ENCODE assay signal across 20 cellular contexts in the genomic region with DNA sequence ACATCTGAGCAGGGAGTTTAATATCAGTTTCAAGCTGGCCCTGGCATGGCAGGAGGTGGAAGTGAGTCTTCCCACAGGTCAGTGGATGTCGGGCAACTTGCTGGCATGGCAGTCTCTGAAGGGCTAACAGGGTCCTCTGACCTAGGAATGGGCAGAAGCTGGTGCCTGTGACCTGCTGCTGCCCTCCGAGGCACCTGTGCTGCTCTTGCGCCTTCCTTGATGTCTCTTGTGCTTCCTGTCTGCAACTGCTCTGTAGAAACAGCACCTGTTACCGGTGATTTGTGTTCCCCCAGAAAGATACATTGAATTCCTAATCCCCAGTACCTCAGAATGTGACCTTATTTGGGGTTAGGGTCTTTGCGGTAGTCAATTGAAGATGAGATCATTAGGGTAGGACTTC.
DNase-seq lines count a peak whose midpoint lies in the region; ATAC-seq and TF ChIP-seq lines count a peak whose summit lies in the region.
"Had no signal": no experiment of that assay in that cellular context is flagged by ENCODE, and none has a peak within 500 bp of the region (broad histone marks: within the 10 kb centered on the region; RNA-seq: fewer than 3 reads in every experiment).

No MANE protein-coding gene starts in this region.

- H3K27me3 Mint-ChIP-seq in endothelial cell (ENCODE audit: unreplicated experiment) = no peaks in the 10 kb centered on the region

- 59 to 64% methylated on average over 5 of the region's 5 CpGs for WGBS in sigmoid colon, 2 donors

- H3K4me1 ChIP-seq in sigmoid colon = no peaks in the 10 kb centered on the region
- H3K4me1 ChIP-seq: Caco-2 had no signal

- no peaks in the 10 kb centered on the region for H3K9me3 ChIP-seq in sigmoid colon
- H3K9me3 ChIP-seq: BLaER1 had no signal

- no peaks in the 10 kb centered on the region for H3K9me3 Mint-ChIP-seq in endothelial cell (ENCODE audit: unreplicated experiment)
- H3K9me3 Mint-ChIP-seq: CD8-positive, alpha-beta T cell had no signal

- no peak overlapping the region for H3K4me3 Mint-ChIP-seq in endothelial cell (ENCODE audit: unreplicated experiment)
- H3K4me3 Mint-ChIP-seq: B cell; CD4-positive, CD25-positive, alpha-beta regulatory T cell; CD8-positive, alpha-beta T cell had no signal

- intact Hi-C loops in sigmoid colon (cut with DNase I) = no loop called here

- TF ChIP-seq CTCF in sigmoid colon (IDR thresholded peaks at IDR 0.05) = no peak
- TF ChIP-seq CTCF in endothelial cell (IDR thresholded peaks at IDR 0.05; ENCODE audit: unreplicated experiment) = no peak

- no peaks in the 10 kb centered on the region for H3K27me3 ChIP-seq in sigmoid colon
- H3K27me3 ChIP-seq: BLaER1 had no signal

- no peaks in the 10 kb centered on the region for H3K4me1 Mint-ChIP-seq in endothelial cell (ENCODE audit: unreplicated experiment)
- H3K4me1 Mint-ChIP-seq: B cell had no signal

- no peak overlapping the region for H3K27ac ChIP-seq in sigmoid colon
- H3K27ac ChIP-seq: 22Rv1, BLaER1, C4-2B, GM23248 had no signal

- H3K27ac Mint-ChIP-seq in endothelial cell (ENCODE audit: unreplicated experiment) = no peak overlapping the region
- H3K27ac Mint-ChIP-seq: B cell; CD4-positive, CD25-positive, alpha-beta regulatory T cell; CD8-positive, alpha-beta T cell had no signal

- H3K4me3 ChIP-seq in sigmoid colon = no peak overlapping the region
- H3K4me3 ChIP-seq: BLaER1, GM12878, GM23248 had no signal

- no peak for ATAC-seq in left lobe of liver
- ATAC-seq: CD8-positive, alpha-beta T cell; GM12878 had no signal

- no peak for TF ChIP-seq EP300 in sigmoid colon (IDR thresholded peaks at IDR 0.05)

- no peak for TF ChIP-seq POLR2A in sigmoid colon (IDR thresholded peaks at IDR 0.05)

- H3K36me3 ChIP-seq in sigmoid colon = no peaks in the 10 kb centered on the region
- H3K36me3 ChIP-seq: BLaER1 had no signal

- DNase-seq in activated CD8-positive, alpha-beta memory T cell treated with anti-CD3 and anti-CD28 coated beads, Interleukin-2, amount 50 U/mL, for 48 hours = peak; percentile 28
- DNase-seq in activated CD8-positive, alpha-beta memory T cell treated with anti-CD3 and anti-CD28 coated beads for 24 hours = no peak
- DNase-seq in left lobe of liver (ENCODE audit: low spot score) (peak; percentile 18), sigmoid colon (peak; percentile 21), endothelial cell (ENCODE audit: low spot score) (no peak)
- DNase-seq in activated CD4-positive, alpha-beta T cell treated with anti-CD3 and anti-CD28 coated beads, Interleukin-2, amount 50 U/mL, for 1 hour = no peak
- DNase-seq: Caco-2; CD4-positive, CD25-positive, alpha-beta regulatory T cell; CD8-positive, alpha-beta T cell; DMS153; EL; GDM1; GM23248; H7; HCEC 1CT had no signal

- no peaks in the 10 kb centered on the region for H3K36me3 Mint-ChIP-seq in endothelial cell (ENCODE audit: low read depth, unreplicated experiment)
- H3K36me3 Mint-ChIP-seq: CD4-positive, CD25-positive, alpha-beta regulatory T cell; CD8-positive, alpha-beta T cell had no signal

Comparison
In these comparisons a context has a peak if more than half of its experiments do, and no peak if none do; other contexts are left out.
1. DNase-seq: peak in activated CD8-positive, alpha-beta memory T cell treated with anti-CD3 and anti-CD28 coated beads, Interleukin-2, amount 50 U/mL, for 48 hours (single experiment), left lobe of liver (single experiment) and sigmoid colon (single experiment); none in activated CD8-positive, alpha-beta memory T cell treated with anti-CD3 and anti-CD28 coated beads for 24 hours (single experiment), activated CD4-positive, alpha-beta T cell treated with anti-CD3 and anti-CD28 coated beads, Interleukin-2, amount 50 U/mL, for 1 hour (single experiment) and endothelial cell (single experiment).